Comparison of ENCODE assay signal across 21 cellular contexts in genomic region chr14:67079836-67080235, GRCh38.
"Had no signal": no experiment of that assay in that cellular context is flagged by ENCODE, and none has a peak within 500 bp of the region (broad histone marks: within the 10 kb centered on the region; RNA-seq: fewer than 3 reads in every experiment).

No MANE protein-coding gene starts in this region.

- DNase-seq: activated CD4-positive, alpha-beta T cell treated with anti-CD3 and anti-CD28 coated beads for 48 hours; activated CD4-positive, alpha-beta T cell treated with anti-CD3 and anti-CD28 coated beads, Interleukin-2, amount 50 U/mL, for 4 hours; activated CD4-positive, CD25-positive, alpha-beta regulatory T cell treated with anti-CD3 and anti-CD28 coated beads, Interleukin-2, amount 50 U/mL, for 72 hours; activated CD8-positive, alpha-beta memory T cell treated with anti-CD3 and anti-CD28 coated beads, Interleukin-2, amount 50 U/mL, for 48 hours; activated CD8-positive, alpha-beta T cell treated with anti-CD3 and anti-CD28 coated beads, Interleukin-2, amount 10 ng/mL, durations not matched to agents 7 days and 5 days; activated naive CD4-positive, alpha-beta T cell treated with anti-CD3 and anti-CD28 coated beads, Interleukin-2, amount 50 U/mL, for 16 hours; activated naive CD8-positive, alpha-beta T cell treated with anti-CD3 and anti-CD28 coated beads, Interleukin-2, amount 10 ng/mL, durations not matched to agents 7 days and 5 days; activated T-cell treated with anti-CD3 and anti-CD28 coated beads, Interleukin-2, amount 50 U/mL, for 1 hour; adrenal gland; anterior cingulate cortex; KG1; NCI-H1092; NCI-H1417; NCI-H1694; NCI-H2029; NCI-H345; NCI-H510A treated with DMSO at 0.1 percent for 48 hours; NCI-H69; NK-92 treated with Interleukin-12 subunit alpha and Interleukin-12 subunit beta, amount 100 ng/mL, for 24 hours; OCI-M1; RPMI8226 had no signal
